In the genomic region with DNA sequence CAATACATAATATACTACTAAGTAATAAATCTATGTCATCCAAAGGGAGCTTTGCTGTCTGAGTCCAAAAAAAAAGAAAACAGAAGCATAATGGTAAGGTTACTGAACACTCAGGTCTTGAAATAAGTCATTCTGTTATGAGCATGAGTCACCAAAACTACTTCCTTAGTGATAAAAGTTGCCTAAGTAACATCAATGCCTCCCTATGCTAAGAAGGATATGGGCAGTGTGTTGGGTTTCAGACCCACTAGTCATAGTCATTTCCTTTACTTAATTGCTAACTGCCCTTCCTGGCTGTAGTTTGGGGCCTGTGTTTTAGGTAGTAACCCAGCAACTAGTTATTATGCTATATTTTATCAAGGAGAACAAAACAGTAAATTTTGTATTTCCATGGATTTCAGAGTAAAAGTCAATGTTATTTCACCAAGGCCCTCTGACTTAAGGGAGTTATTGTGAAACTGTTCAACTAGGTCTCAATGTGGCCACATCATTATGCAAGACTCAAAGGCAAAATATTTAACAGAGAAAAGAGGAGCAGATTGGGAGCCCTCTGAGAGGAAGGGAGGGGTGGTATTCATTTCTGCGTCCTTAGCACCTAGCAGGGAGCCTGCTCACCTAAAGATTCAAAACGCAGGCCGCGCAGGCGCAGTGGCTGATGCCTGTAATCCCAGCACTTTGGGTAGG, we compare ENCODE assay signal across 8 cellular contexts. TPM values are rescaled to one million over a fixed set of nuclear protein-coding genes. Genes with fewer than 3 reads are reported as not detected.
DNase-seq lines count a peak whose midpoint lies in the region; ATAC-seq and TF ChIP-seq lines count a peak whose summit lies in the region.

No MANE protein-coding gene starts in this region.

- no peak for DNase-seq in activated T-cell treated with anti-CD3 and anti-CD28 coated beads, Interleukin-2, amount 50 U/mL, for 4 hours
- DNase-seq in activated T-cell treated with anti-CD3 and anti-CD28 coated beads for 4 hours (no peak), NOMO-1 treated with dmso at 0.1 percent for 144 hours (lab: John Stamatoyannopoulos, UW; ENCODE audit: unreplicated experiment) (peak; percentile 97), mammary epithelial cell (peak; percentile 97), lung microvascular endothelial cell (ENCODE audit: low read depth in 2 of 2) (peak; percentile 93 to 100), midbrain (lab: John Stamatoyannopoulos, UW) (no peak), amygdala (lab: John Stamatoyannopoulos, UW) (no peak)

- dilution Hi-C loops in mammary epithelial cell (cut with HindIII; ENCODE audit: low sequenced_read_pairs), result no loop called here

- TSS peak; percentile 75 for BruUV-seq in mammary epithelial cell (replicated peaks; lab: Mats Ljungman, UMichigan)

- peaks cover 6% of the 10 kb centered on the region for H3K79me2 ChIP-seq in mammary epithelial cell (ENCODE audit: insufficient read depth, low read length)

- intact Hi-C loops in mammary epithelial cell (cut with micrococcal nuclease), result loop anchor here (1.0 kb wide), 2 partner anchors 10 to 12 kb away; a partner anchor contains a TSS

- no peak overlapping the region for H2AFZ ChIP-seq in mammary epithelial cell (ENCODE audit: low read depth, low read length)

- H3K4me3 Mint-ChIP-seq in activated T-cell treated with anti-CD3 and anti-CD28 coated beads, Interleukin-2, amount 50 U/mL, for 4 hours, result no peak overlapping the region

- no peaks in the 10 kb centered on the region for H3K27me3 Mint-ChIP-seq in activated T-cell treated with anti-CD3 and anti-CD28 coated beads, Interleukin-2, amount 50 U/mL, for 4 hours (ENCODE audit: low read depth)

- peak overlapping the region; percentile 100 for H3K27ac ChIP-seq in mammary epithelial cell (ENCODE audit: insufficient read depth, low read depth, low read length)

- TF ChIP-seq CTCF in mammary epithelial cell (conservative IDR thresholded peaks at IDR 0.05 in 1 of 2, IDR thresholded peaks at IDR 0.05 in 1 of 2; ENCODE audit: extremely low read depth in 1 of 2, insufficient read depth in 1 of 2, low read depth in 1 of 2, low read length in 2 of 2), result no peak

- H3K4me2 ChIP-seq in mammary epithelial cell (ENCODE audit: insufficient read depth, low read depth, low read length), result peak overlapping the region; percentile 45

- H3K36me3 Mint-ChIP-seq in activated T-cell treated with anti-CD3 and anti-CD28 coated beads, Interleukin-2, amount 50 U/mL, for 4 hours (ENCODE audit: insufficient read depth), result peaks cover 11% of the 10 kb centered on the region

- H3K9ac ChIP-seq in mammary epithelial cell (ENCODE audit: insufficient read depth, low read length), result peak overlapping the region; percentile 86

- 84% methylated on average over 5 of the region's 5 CpGs for WGBS in mammary epithelial cell (ENCODE audit: low coverage, missing lambda C conversion rate)

- no peaks in the 10 kb centered on the region for H3K36me3 ChIP-seq in mammary epithelial cell (ENCODE audit: insufficient read depth, low read length)

- H3K9me3 ChIP-seq in mammary epithelial cell (replicated peaks; ENCODE audit: insufficient read depth, low read length), result no peaks in the 10 kb centered on the region

- no peak overlapping the region for H3K4me3 ChIP-seq in mammary epithelial cell (replicated peaks in 1 of 3; ENCODE audit: insufficient read depth in 1 of 3, low read depth in 2 of 3, low read length in 3 of 3)

- CTCF ChIA-PET in mammary epithelial cell (lab: Charles Lee; ENCODE audit: low non-redundant PET), result interaction anchor here (0.5 to 0.7 kb wide), 2 partner anchors 11 to 554 kb away, joined by 3 to 5 read pairs; no protein-coding TSS in a partner anchor

- H3K27me3 ChIP-seq in mammary epithelial cell (ENCODE audit: insufficient read depth, low read length), result no peaks in the 10 kb centered on the region

- no peaks in the 10 kb centered on the region for H4K20me1 ChIP-seq in mammary epithelial cell (ENCODE audit: insufficient read depth, low read length)

- in situ Hi-C loops in mammary epithelial cell (cut with MboI; ENCODE audit: low sequenced_read_pairs in 2 of 2), result no loop called here

- peaks cover 43% of the 10 kb centered on the region for H3K4me1 ChIP-seq in mammary epithelial cell (ENCODE audit: insufficient read depth, low read length)

- peak; percentile 98 for ATAC-seq in activated T-cell treated with anti-CD3 and anti-CD28 coated beads, Interleukin-2, amount 50 U/mL, for 4 hours
- peak; percentile 99 for ATAC-seq in HG02759 (IDR thresholded peaks at IDR 0.05; ENCODE audit: unreplicated experiment)

- no peaks in the 10 kb centered on the region for H3K9me3 Mint-ChIP-seq in activated T-cell treated with anti-CD3 and anti-CD28 coated beads, Interleukin-2, amount 50 U/mL, for 4 hours

- H3K4me1 Mint-ChIP-seq in activated T-cell treated with anti-CD3 and anti-CD28 coated beads, Interleukin-2, amount 50 U/mL, for 4 hours (ENCODE audit: low read depth), result peaks cover 41% of the 10 kb centered on the region

RNA-seq across cellular contexts. Expression of a gene that starts 11.7 kb away (rescaled TPM):
- 100 to 1,000 TPM; 113 to 192 (median 123) TPM for total RNA-seq in activated T-cell treated with anti-CD3 and anti-CD28 coated beads, Interleukin-2, amount 50 U/mL, for 4 hours
- total RNA-seq in mammary epithelial cell (1,000 to 10,000 TPM; 1,327 to 1,978 TPM), lung microvascular endothelial cell (2,898 and 3,955 TPM in 2 replicates)
- 1,682 TPM for polyA plus RNA-seq in mammary epithelial cell
- polyA minus RNA-seq in mammary epithelial cell, result 2,334 TPM

RNA-seq across cellular contexts. Expression of a gene that starts 14.9 kb away (rescaled TPM):
- 10 to 100 TPM in 2 of 3 donors, 1 to 10 TPM in 1; 9.1 to 12.1 (median 10.9) TPM for total RNA-seq in activated T-cell treated with anti-CD3 and anti-CD28 coated beads, Interleukin-2, amount 50 U/mL, for 4 hours
- total RNA-seq in mammary epithelial cell, result 1 to 10 TPM; 3.5 to 6.2 TPM
- polyA plus RNA-seq in mammary epithelial cell, result 2.4 TPM
- 0.26 TPM for polyA minus RNA-seq in mammary epithelial cell
- total RNA-seq in lung microvascular endothelial cell, result 3.5 and 3.8 TPM in 2 replicates

Comparison
In these comparisons a context has a peak if more than half of its experiments do, and no peak if none do; other contexts are left out.
1. DNase-seq: peak in NOMO-1 treated with dmso at 0.1 percent for 144 hours (single experiment), mammary epithelial cell (single experiment) and lung microvascular endothelial cell (2 of 2); none in activated T-cell treated with anti-CD3 and anti-CD28 coated beads, Interleukin-2, amount 50 U/mL, for 4 hours (single experiment), activated T-cell treated with anti-CD3 and anti-CD28 coated beads for 4 hours (single experiment), midbrain (single experiment) and amygdala (0 of 56).
2. RNA of a gene that starts 11.7 kb away (total RNA-seq): 2,898 to 3,955 TPM in lung microvascular endothelial cell and 1,327 to 1,978 TPM in mammary epithelial cell; 113 to 192 TPM in activated T-cell treated with anti-CD3 and anti-CD28 coated beads, Interleukin-2, amount 50 U/mL, for 4 hours; every median in the first group is over 4 times any median in the second.